ENCODE assay signal across 22 cellular contexts in genomic region chr10:75197906-75198305, GRCh38. TPM values are rescaled to one million over a fixed set of nuclear protein-coding genes. Genes with fewer than 3 reads are reported as not detected.
DNase-seq lines count a peak whose midpoint lies in the region; ATAC-seq and TF ChIP-seq lines count a peak whose summit lies in the region.
"Had no signal": no experiment of that assay in that cellular context is flagged by ENCODE, and none has a peak within 500 bp of the region (broad histone marks: within the 10 kb centered on the region; RNA-seq: fewer than 3 reads in every experiment).

No MANE protein-coding gene starts in this region.

- peak overlapping the region; percentile 26 for H2AK9ac ChIP-seq in IMR-90 (replicated peaks; ENCODE audit: low read depth, low read length, poor library complexity)

- H4K20me1 ChIP-seq in IMR-90 (ENCODE audit: insufficient read depth, low read length): peaks cover 9% of the 10 kb centered on the region

- no peak overlapping the region for H4K5ac ChIP-seq in IMR-90 (ENCODE audit: low read depth, low read length)

- peaks cover 26% of the 10 kb centered on the region for H3K4me1 ChIP-seq in IMR-90 (ENCODE audit: control insufficient read depth, insufficient read depth, low read length)
- H3K4me1 ChIP-seq in sigmoid colon: peaks cover 0 to 34% (median 26%) of the 10 kb centered on the region in 4 donors

- H2BK20ac ChIP-seq in IMR-90 (ENCODE audit: low read depth, low read length): no peak overlapping the region

- dilution Hi-C loops in IMR-90 (cut with HindIII; ENCODE audit: low sequenced_read_pairs, unreplicated experiment): no loop called here

- no peak overlapping the region for H3K4me2 ChIP-seq in IMR-90 (ENCODE audit: low read depth, low read length)

- H2AFZ ChIP-seq in IMR-90 (replicated peaks; ENCODE audit: low read length, poor library complexity): no peak overlapping the region

- H3K4ac ChIP-seq in IMR-90 (ENCODE audit: low read depth, low read length): peak overlapping the region; percentile 57; the same call in 1 of the 2 replicates

- WGBS in IMR-90 (ENCODE audit: extremely low coverage in 2 of 2, insufficient read length in 1 of 2), 2 experiments: no CpG with 5 or more reads among the region's 2 CpGs
- 91 to 93% methylated on average over 2 of the region's 2 CpGs for WGBS in sigmoid colon, 2 donors

- peak overlapping the region; percentile 32 for H2AK5ac ChIP-seq in IMR-90 (ENCODE audit: low read depth, low read length)

- DNase-seq in IMR-90 (no peak), caudate nucleus (lab: John Stamatoyannopoulos, UW) (peak in 45 of 61 donors; percentile 2 to 58 (median 23)), mesenteric fat pad (ENCODE audit: low spot score) (peak; percentile 59), sigmoid colon (peak; percentile 51), MG63 (no peak)
- DNase-seq: activated CD4-positive, alpha-beta memory T cell treated with anti-CD3 and anti-CD28 coated beads, Interleukin-2, amount 10 ng/mL, durations not matched to agents 7 days and 5 days; activated CD4-positive, CD25-positive, alpha-beta regulatory T cell; activated naive CD4-positive, alpha-beta T cell; activated T-cell treated with anti-CD3 and anti-CD28 coated beads, Interleukin-2, amount 50 U/mL, for 4 hours; CD8-positive, alpha-beta memory T cell; DMS53; erythroblast; GF-D8; MV-4-11; NCI-H69; spleen; stimulated activated CD4-positive, alpha-beta T cell treated with anti-CD3 and anti-CD28 coated beads, Interleukin-4, amount 100 ng/mL, for 1 hour; stimulated activated naive CD8-positive, alpha-beta T cell treated with anti-CD3 and anti-CD28 coated beads, Interleukin-15, Interleukin-2, amounts not matched to agents 100 U/mL and 50 U/mL, for 24 hours; transverse colon had no signal

- in situ Hi-C loops in IMR-90 (cut with MboI; ENCODE audit: low sequenced_read_pairs): no loop called here

- no peak for TF ChIP-seq EP300 in sigmoid colon (IDR thresholded peaks at IDR 0.05)

- no peak overlapping the region for H4K8ac ChIP-seq in IMR-90 (ENCODE audit: low read depth in 2 of 2, low read length in 2 of 2)

- no peak overlapping the region for H3K9ac ChIP-seq in IMR-90 (ENCODE audit: low read depth, low read length)

- 0 out of 2 replicates have a peak, but pooled peaks cover 2% of the 10 kb centered on the region for H3K9me3 ChIP-seq in IMR-90 (ENCODE audit: control insufficient read depth, insufficient read depth, low read length)
- no peaks in the 10 kb centered on the region for H3K9me3 ChIP-seq in sigmoid colon
- H3K9me3 ChIP-seq in MG63: no peaks in the 10 kb centered on the region
- H3K9me3 ChIP-seq: spleen, transverse colon had no signal

- H3K36me3 ChIP-seq in IMR-90 (ENCODE audit: control insufficient read depth, insufficient read depth, low read length) (no peaks in the 10 kb centered on the region), sigmoid colon (no peaks in the 10 kb centered on the region), MG63 (no peaks in the 10 kb centered on the region)
- H3K36me3 ChIP-seq: transverse colon had no signal

- no peak overlapping the region for H3K23ac ChIP-seq in IMR-90 (ENCODE audit: low read depth, low read length)

- no peak overlapping the region for H2BK15ac ChIP-seq in IMR-90 (ENCODE audit: low read depth, low read length)

- BruUV-seq in IMR-90 (replicated peaks; lab: Mats Ljungman, UMichigan): no TSS peak

- H3K14ac ChIP-seq in IMR-90 (replicated peaks; ENCODE audit: low read depth, low read length): 0 out of 2 replicates have a peak overlapping the region, but pooled peaks have one; percentile 3

- no peak for ATAC-seq in IMR-90 (ENCODE audit: low read depth)
- no peak for ATAC-seq in GM18505 (IDR thresholded peaks at IDR 0.05; ENCODE audit: unreplicated experiment)
- no peak for ATAC-seq in HG03520 (IDR thresholded peaks at IDR 0.05; ENCODE audit: unreplicated experiment)
- no peak for ATAC-seq in GM19467 (IDR thresholded peaks at IDR 0.05; ENCODE audit: unreplicated experiment)
- ATAC-seq: activated T-cell treated with anti-CD3 and anti-CD28 coated beads, Interleukin-2, amount 50 U/mL, for 4 hours; stimulated activated naive CD8-positive, alpha-beta T cell treated with anti-CD3 and anti-CD28 coated beads, Interleukin-15, Interleukin-2, amounts not matched to agents 100 U/mL and 50 U/mL, for 24 hours had no signal

- CTCF ChIA-PET in IMR-90 (lab: Yijun Ruan, JAX): no interaction called here

- no peak for TF ChIP-seq RAD21 in IMR-90 (IDR thresholded peaks at IDR 0.05; ENCODE audit: low read length)

- TF ChIP-seq CTCF in IMR-90 (conservative IDR thresholded peaks at IDR 0.05; ENCODE audit: low read depth, low read length) (no peak), sigmoid colon (IDR thresholded peaks at IDR 0.05) (no peak)

- no peaks in the 10 kb centered on the region for H3K27me3 ChIP-seq in IMR-90 (ENCODE audit: control insufficient read depth, insufficient read depth, low read length)
- H3K27me3 ChIP-seq in sigmoid colon: no peaks in the 10 kb centered on the region
- H3K27me3 ChIP-seq in MG63: no peaks in the 10 kb centered on the region
- H3K27me3 ChIP-seq: spleen, transverse colon had no signal

- intact Hi-C loops in IMR-90 (cut with micrococcal nuclease) (no loop called here), sigmoid colon (cut with DNase I) (no loop called here)

- H3K79me1 ChIP-seq in IMR-90 (ENCODE audit: low read depth in 1 of 2, low read length in 2 of 2): peaks cover 18 to 37% of the 10 kb centered on the region in 2 experiments; a peak in 3 of 4 replicates

- H3K56ac ChIP-seq in IMR-90 (ENCODE audit: extremely low read depth, insufficient read depth, low read length): no peak overlapping the region

- no peak overlapping the region for H4K91ac ChIP-seq in IMR-90 (ENCODE audit: insufficient read depth, low read depth, low read length)

- H3K18ac ChIP-seq in IMR-90 (ENCODE audit: low read depth, low read length): peak overlapping the region; percentile 17; the same call in 1 of the 2 replicates

- no peak overlapping the region for H3K4me3 ChIP-seq in IMR-90 (ENCODE audit: insufficient read depth, low read depth, low read length)
- no peak overlapping the region for H3K4me3 ChIP-seq in sigmoid colon
- H3K4me3 ChIP-seq in MG63: no peak overlapping the region
- H3K4me3 ChIP-seq: spleen, transverse colon had no signal

- no peak overlapping the region for H2BK5ac ChIP-seq in IMR-90 (ENCODE audit: low read depth, low read length, poor library complexity, severe bottlenecking)

- no peak overlapping the region for H3K27ac ChIP-seq in IMR-90 (ENCODE audit: insufficient read depth, low read length)
- H3K27ac ChIP-seq in caudate nucleus (ENCODE audit: low read depth, low read length): no peak overlapping the region
- H3K27ac ChIP-seq in sigmoid colon: no peak overlapping the region
- H3K27ac ChIP-seq: transverse colon had no signal

- POLR2A ChIA-PET in IMR-90 (lab: Charles Lee; ENCODE audit: unreplicated experiment): no interaction called here

- H3K9me1 ChIP-seq in IMR-90 (ENCODE audit: insufficient read depth, low read length): peaks cover 31% of the 10 kb centered on the region

- H2BK120ac ChIP-seq in IMR-90 (ENCODE audit: low read depth, low read length): no peak overlapping the region

- TF ChIP-seq POLR2A in IMR-90 (IDR thresholded peaks at IDR 0.05; ENCODE audit: low read depth, low read length) (no peak), sigmoid colon (IDR thresholded peaks at IDR 0.05) (no peak), GM18505 (IDR thresholded peaks at IDR 0.05; ENCODE audit: borderline replicate concordance, extremely low read depth, insufficient read depth, insufficient read length) (no peak)

TF ChIP-seq in IMR-90, 13 proteins besides CTCF, POLR2A, EP300 and RAD21 (continues in another document):
- TF ChIP-seq RFX5 (IDR thresholded peaks at IDR 0.05; ENCODE audit: low read depth, low read length) (no peak), MXI1 (IDR thresholded peaks at IDR 0.05; ENCODE audit: borderline replicate concordance, low read depth, low read length) (no peak), CHD1 (IDR thresholded peaks at IDR 0.05; ENCODE audit: low read depth, low read length) (no peak), FOS (IDR thresholded peaks at IDR 0.05; ENCODE audit: low read depth, low read length) (no peak), MAFK (IDR thresholded peaks at IDR 0.05; ENCODE audit: low read depth, low read length) (no peak), SMC3 (IDR thresholded peaks at IDR 0.05; ENCODE audit: low read depth, low read length) (no peak), MAZ (IDR thresholded peaks at IDR 0.05; ENCODE audit: borderline replicate concordance, low read depth, low read length) (no peak), USF2 (IDR thresholded peaks at IDR 0.05; ENCODE audit: low read depth, low read length) (no peak)

RNA-seq across cellular contexts. Expression of gene VDAC2, which starts 12.7 kb away (rescaled TPM):
- total RNA-seq in IMR-90 (2012; rRNA removed) (122 and 169 TPM in 2 replicates), mesenteric fat pad (164 TPM), sigmoid colon (100 to 1,000 TPM; 205 to 253 (median 232) TPM)
- polyA plus RNA-seq in IMR-90 (2012; rRNA removed) (123 and 139 TPM in 2 replicates), sigmoid colon (100 to 1,000 TPM; 232 to 437 (median 282) TPM)
- polyA plus RNA-seq in IMR-90 (2012; cell fraction: cytosol; rRNA removed): 52.8 and 54.1 TPM in 2 replicates
- polyA plus RNA-seq in IMR-90 (2012; cell fraction: nucleus; rRNA removed; ENCODE audit: low replicate concordance): 31.2 and 88.4 TPM in 2 replicates
- 200 and 236 TPM in 2 replicates for total RNA-seq in MG63 (2014; rRNA removed; shearing (Covaris generic); ENCODE audit: low replicate concordance)

RNA-seq across cellular contexts. Expression of gene COMTD1, which starts 37.9 kb away (rescaled TPM):
- total RNA-seq in IMR-90 (2012; rRNA removed) (1.4 and 1.6 TPM in 2 replicates), mesenteric fat pad (19.6 TPM), sigmoid colon (10 to 100 TPM in 2 of 4 donors, 1 to 10 TPM in 2; 7.8 to 11.4 (median 10.3) TPM)
- polyA plus RNA-seq in IMR-90 (2012; rRNA removed) (6.4 and 9.5 TPM in 2 replicates), sigmoid colon (100 to 1,000 TPM in 2 of 3 donors, 10 to 100 TPM in 1; 56.5 to 147 (median 105) TPM)
- polyA plus RNA-seq in IMR-90 (2012; cell fraction: cytosol; rRNA removed): 10.7 and 12.1 TPM in 2 replicates
- polyA plus RNA-seq in IMR-90 (2012; cell fraction: nucleus; rRNA removed; ENCODE audit: low replicate concordance): 22.0 and 64.6 TPM in 2 replicates
- total RNA-seq in MG63 (2014; rRNA removed; shearing (Covaris generic); ENCODE audit: low replicate concordance): 18.1 and 33.0 TPM in 2 replicates

Comparison
In these comparisons a context has a peak if more than half of its experiments do, and no peak if none do; other contexts are left out.
1. DNase-seq: peak in caudate nucleus (45 of 61), mesenteric fat pad (single experiment) and sigmoid colon (single experiment); none in IMR-90 (single experiment) and MG63 (single experiment).